In the genomic region with DNA sequence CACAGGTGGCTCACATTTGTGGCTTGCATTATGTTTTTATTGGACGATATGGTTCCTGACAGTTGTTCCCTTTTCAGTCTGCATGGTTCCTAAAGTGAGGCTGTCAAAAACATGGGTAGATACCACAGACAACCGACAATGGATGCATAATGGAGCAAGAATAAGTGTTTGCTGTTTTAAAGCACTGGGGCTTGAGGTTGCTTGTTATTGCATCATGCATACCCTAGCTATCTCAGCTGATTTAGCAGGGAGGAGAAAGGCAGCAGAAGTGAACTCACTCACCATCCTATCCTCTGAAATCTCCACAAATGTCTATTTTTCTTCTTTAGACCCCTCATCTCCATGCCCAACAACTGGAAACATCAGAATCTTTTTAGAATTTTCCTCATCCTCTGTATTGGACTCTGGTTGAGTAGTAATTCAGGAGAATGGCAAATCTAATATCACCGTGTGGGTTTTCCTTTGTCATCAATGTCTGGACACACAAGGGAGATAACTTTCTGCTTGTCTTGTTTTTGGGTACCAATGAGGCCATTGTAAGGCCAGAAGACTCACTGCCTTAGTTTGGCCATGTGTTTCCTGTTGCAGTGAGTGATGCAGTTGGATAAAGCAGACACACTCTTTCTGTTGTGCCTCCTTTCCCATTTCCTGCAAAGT, we compare ENCODE assay signal across 18 cellular contexts. TPM values are rescaled to one million over a fixed set of nuclear protein-coding genes. Genes with fewer than 3 reads are reported as not detected.
DNase-seq lines count a peak whose midpoint lies in the region; ATAC-seq and TF ChIP-seq lines count a peak whose summit lies in the region.
"Had no signal": no experiment of that assay in that cellular context is flagged by ENCODE, and none has a peak within 500 bp of the region (broad histone marks: within the 10 kb centered on the region; RNA-seq: fewer than 3 reads in every experiment).

No MANE protein-coding gene starts in this region.

- ATAC-seq in GM18858 (IDR thresholded peaks at IDR 0.05; ENCODE audit: unreplicated experiment) (no peak), GM21786 (IDR thresholded peaks at IDR 0.05; ENCODE audit: unreplicated experiment) (no peak)
- ATAC-seq: activated naive CD4-positive, alpha-beta T cell treated with anti-CD3 and anti-CD28 coated beads, Interleukin-2, amount 50 U/mL, for 72 hours; naive thymus-derived CD4-positive, alpha-beta T cell had no signal

- H3K9me3 Mint-ChIP-seq in immature natural killer cell = no peaks in the 10 kb centered on the region
- H3K9me3 Mint-ChIP-seq: activated naive CD4-positive, alpha-beta T cell treated with anti-CD3 and anti-CD28 coated beads, Interleukin-2, amount 50 U/mL, for 72 hours; IgD-negative memory B cell had no signal

- H3K36me3 Mint-ChIP-seq in immature natural killer cell = peaks cover 0 to 3% (median 0%) of the 10 kb centered on the region in 3 donors
- H3K36me3 Mint-ChIP-seq: type B pancreatic cell had no signal

- H3K27ac Mint-ChIP-seq in immature natural killer cell = peak overlapping the region in 3 of 6 donors; percentile 10 to 34 (median 31)
- H3K27ac Mint-ChIP-seq: activated naive CD4-positive, alpha-beta T cell treated with anti-CD3 and anti-CD28 coated beads, Interleukin-2, amount 50 U/mL, for 72 hours; IgD-negative memory B cell; naive thymus-derived CD4-positive, alpha-beta T cell; type B pancreatic cell had no signal

- peak overlapping the region in 1 of 5 donors; percentile 19 for H3K4me3 Mint-ChIP-seq in immature natural killer cell
- H3K4me3 Mint-ChIP-seq: IgD-negative memory B cell; naive thymus-derived CD4-positive, alpha-beta T cell; type B pancreatic cell had no signal

- no peak for TF ChIP-seq CTCF in fibroblast of the aortic adventitia (IDR thresholded peaks at IDR 0.05; ENCODE audit: insufficient read depth, low read length)

- no peaks in the 10 kb centered on the region for H3K27me3 Mint-ChIP-seq in immature natural killer cell (ENCODE audit: low read depth in 3 of 3)
- H3K27me3 Mint-ChIP-seq: IgD-negative memory B cell had no signal

- peaks cover 64 to 69% of the 10 kb centered on the region in 2 donors for H3K4me1 Mint-ChIP-seq in immature natural killer cell

- DNase-seq in DMS53 treated with DMSO at 0.1 percent for 48 hours (lab: John Stamatoyannopoulos, UW; ENCODE audit: unreplicated experiment) (peak; percentile 43), SIG-M5 (lab: John Stamatoyannopoulos, UW) (peak; percentile 92), fibroblast of the aortic adventitia (ENCODE audit: low read depth) (peak; percentile 80), immature natural killer cell (no peak)
- DNase-seq: activated CD8-positive, alpha-beta memory T cell treated with anti-CD3 and anti-CD28 coated beads, Interleukin-2, amount 50 U/mL, for 4 hours; cerebellar nuclear complex; hypothalamus; left ventricle myocardium inferior; naive thymus-derived CD4-positive, alpha-beta T cell; NCI-H1694 treated with DMSO at 0.1 percent for 48 hours; stimulated activated CD8-positive, alpha-beta memory T cell treated with anti-CD3 and anti-CD28 coated beads, Interleukin-4, amount 100 ng/mL, for 48 hours had no signal

- no peak for TF ChIP-seq RAD21 in Ishikawa (IDR thresholded peaks at IDR 0.05; ENCODE audit: low read depth)

- TF ChIP-seq EP300 in Ishikawa (IDR thresholded peaks at IDR 0.05; ENCODE audit: borderline replicate concordance) = no peak

- H3K4me3 ChIP-seq in fibroblast of the aortic adventitia (ENCODE audit: low read depth, low read length) = no peak overlapping the region
- H3K4me3 ChIP-seq: left ventricle myocardium inferior had no signal

TF ChIP-seq in Ishikawa, 13 proteins besides CTCF, POLR2A, EP300 and RAD21:
- TF ChIP-seq YY1 (IDR thresholded peaks at IDR 0.05; ENCODE audit: low read depth) = no peak
- no peak for TF ChIP-seq NFIC (IDR thresholded peaks at IDR 0.05)
- TF ChIP-seq, protein P1, sequence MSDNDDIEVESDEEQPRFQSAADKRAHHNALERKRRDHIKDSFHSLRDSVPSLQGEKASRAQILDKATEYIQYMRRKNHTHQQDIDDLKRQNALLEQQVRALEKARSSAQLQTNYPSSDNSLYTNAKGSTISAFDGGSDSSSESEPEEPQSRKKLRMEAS (IDR thresholded peaks at IDR 0.05) = no peak
- TF ChIP-seq CEBPB (IDR thresholded peaks at IDR 0.05) = peak; percentile 47; the same call in 1 of the 2 replicates
- TF ChIP-seq TCF12 (IDR thresholded peaks at IDR 0.05; ENCODE audit: low read depth) = no peak

RNA-seq across cellular contexts. Expression of a gene that starts 46.7 kb away (rescaled TPM):
- total RNA-seq in fibroblast of the aortic adventitia (ENCODE audit: low replicate concordance) = under 0.01 and 0.99 TPM in 2 replicates
- polyA plus RNA-seq in immature natural killer cell = under 1 TPM in 2 of 3 donors, not detected in 1; 0.28 to 0.39 TPM
- total RNA-seq: G401 had no signal

RNA-seq across cellular contexts. Expression of a gene that starts 47.0 kb away (rescaled TPM):
- total RNA-seq in fibroblast of the aortic adventitia (ENCODE audit: low replicate concordance) = 4.3 and 6.8 TPM in 2 replicates
- under 1 TPM in 2 of 3 donors, not detected in 1; 0.74 to 0.97 TPM for polyA plus RNA-seq in immature natural killer cell

RNA-seq across cellular contexts. Expression of a gene that starts 55.3 kb away (rescaled TPM):
- total RNA-seq in fibroblast of the aortic adventitia (ENCODE audit: low replicate concordance) = under 0.01 TPM in 1 of 2 replicates, not detected in the other
- polyA plus RNA-seq in immature natural killer cell = 100 to 1,000 TPM; 494 to 692 (median 535) TPM
- total RNA-seq: G401 had no signal

Comparison
In these comparisons a context has a peak if more than half of its experiments do, and no peak if none do; other contexts are left out.
1. DNase-seq: peak in DMS53 treated with DMSO at 0.1 percent for 48 hours (single experiment), SIG-M5 (single experiment) and fibroblast of the aortic adventitia (single experiment); none in immature natural killer cell (0 of 3).